7 cellular contexts compared by ENCODE assay signal in the genomic region with DNA sequence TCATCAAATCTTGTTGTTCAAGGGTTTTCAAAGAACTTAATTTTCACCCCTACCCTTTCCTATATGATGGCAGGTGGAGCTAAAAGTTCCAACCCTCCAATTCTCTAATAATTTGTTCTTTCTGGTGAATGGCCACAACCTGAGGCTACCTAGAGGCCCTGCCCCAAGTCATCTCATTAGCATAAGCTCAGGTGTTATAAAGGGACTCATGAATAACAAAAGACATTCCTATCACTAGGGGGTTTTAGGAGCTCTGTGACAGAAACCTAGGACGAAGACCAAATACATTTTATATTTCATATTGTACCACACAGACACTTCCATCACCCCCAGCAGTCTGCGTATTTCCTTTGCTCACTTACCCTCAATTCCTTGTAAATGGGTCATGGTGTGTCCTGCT.
"Had no signal": no experiment of that assay in that cellular context is flagged by ENCODE, and none has a peak within 500 bp of the region (broad histone marks: within the 10 kb centered on the region; RNA-seq: fewer than 3 reads in every experiment).

No MANE protein-coding gene starts in this region.

- ATAC-seq: HCT116, K562 had no signal

- H3K9me3 ChIP-seq: HAP-1 had no signal

- H3K4me3 Mint-ChIP-seq: HFFc6 had no signal

- H3K4me1 ChIP-seq: HAP-1 had no signal

- H3K27ac Mint-ChIP-seq: HFFc6 had no signal

- DNase-seq: GOT3, H7, HFFc6, IMR-90 had no signal

- H3K36me3 ChIP-seq: HAP-1 had no signal

- H3K4me3 ChIP-seq: HAP-1, K562 had no signal
